Comparison of ENCODE assay signal across 1 cellular context in genomic region chr14:77620222-77620865, GRCh38.
TF ChIP-seq lines count a peak whose summit lies in the region.

No MANE protein-coding gene starts in this region.

TF ChIP-seq in GM23338, 12 proteins besides CTCF, POLR2A, EP300 and RAD21 (continued from another document):
- TF ChIP-seq, protein P1, sequence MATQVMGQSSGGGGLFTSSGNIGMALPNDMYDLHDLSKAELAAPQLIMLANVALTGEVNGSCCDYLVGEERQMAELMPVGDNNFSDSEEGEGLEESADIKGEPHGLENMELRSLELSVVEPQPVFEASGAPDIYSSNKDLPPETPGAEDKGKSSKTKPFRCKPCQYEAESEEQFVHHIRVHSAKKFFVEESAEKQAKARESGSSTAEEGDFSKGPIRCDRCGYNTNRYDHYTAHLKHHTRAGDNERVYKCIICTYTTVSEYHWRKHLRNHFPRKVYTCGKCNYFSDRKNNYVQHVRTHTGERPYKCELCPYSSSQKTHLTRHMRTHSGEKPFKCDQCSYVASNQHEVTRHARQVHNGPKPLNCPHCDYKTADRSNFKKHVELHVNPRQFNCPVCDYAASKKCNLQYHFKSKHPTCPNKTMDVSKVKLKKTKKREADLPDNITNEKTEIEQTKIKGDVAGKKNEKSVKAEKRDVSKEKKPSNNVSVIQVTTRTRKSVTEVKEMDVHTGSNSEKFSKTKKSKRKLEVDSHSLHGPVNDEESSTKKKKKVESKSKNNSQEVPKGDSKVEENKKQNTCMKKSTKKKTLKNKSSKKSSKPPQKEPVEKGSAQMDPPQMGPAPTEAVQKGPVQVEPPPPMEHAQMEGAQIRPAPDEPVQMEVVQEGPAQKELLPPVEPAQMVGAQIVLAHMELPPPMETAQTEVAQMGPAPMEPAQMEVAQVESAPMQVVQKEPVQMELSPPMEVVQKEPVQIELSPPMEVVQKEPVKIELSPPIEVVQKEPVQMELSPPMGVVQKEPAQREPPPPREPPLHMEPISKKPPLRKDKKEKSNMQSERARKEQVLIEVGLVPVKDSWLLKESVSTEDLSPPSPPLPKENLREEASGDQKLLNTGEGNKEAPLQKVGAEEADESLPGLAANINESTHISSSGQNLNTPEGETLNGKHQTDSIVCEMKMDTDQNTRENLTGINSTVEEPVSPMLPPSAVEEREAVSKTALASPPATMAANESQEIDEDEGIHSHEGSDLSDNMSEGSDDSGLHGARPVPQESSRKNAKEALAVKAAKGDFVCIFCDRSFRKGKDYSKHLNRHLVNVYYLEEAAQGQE (IDR thresholded peaks at IDR 0.05; ENCODE audit: unreplicated experiment), result no peak
- TF ChIP-seq NANOG (IDR thresholded peaks at IDR 0.05; ENCODE audit: borderline replicate concordance), result no peak
